In the genomic region with DNA sequence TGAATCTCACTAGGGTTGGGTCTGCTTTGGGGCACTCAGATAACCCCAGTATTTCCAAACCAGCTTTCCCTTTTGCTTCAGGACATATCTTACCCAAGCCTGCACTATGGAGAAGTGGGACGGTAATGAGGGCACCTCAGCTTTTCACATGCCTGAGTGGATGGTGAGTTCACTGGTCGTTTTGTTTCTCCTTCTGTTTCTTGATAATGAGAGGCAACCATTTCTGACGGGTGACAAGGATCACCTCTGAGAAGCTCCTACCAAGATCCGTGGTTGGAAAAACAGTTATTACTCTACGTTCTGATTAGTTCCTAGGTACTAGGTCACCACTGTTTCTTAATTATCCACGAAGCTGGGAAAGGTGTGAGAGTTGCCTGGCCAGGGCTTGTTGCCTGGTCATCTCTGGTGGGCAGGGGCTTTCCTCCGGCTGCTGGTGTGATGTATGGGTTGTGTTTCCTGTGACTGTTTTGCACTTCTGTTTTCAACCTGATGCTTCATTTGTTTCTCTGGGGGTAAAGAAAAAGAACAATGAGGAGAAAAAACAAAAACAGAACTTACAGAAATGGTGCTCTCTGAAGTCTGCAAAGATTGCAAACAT, we compare ENCODE assay signal across 9 cellular contexts.
A peak's percentile ranks its signal among the peaks of the same experiment; 100 is the strongest.
DNase-seq lines count a peak whose midpoint lies in the region; ATAC-seq and FAIRE-seq lines count a peak whose summit lies in the region.
"Had no signal": no experiment of that assay in that cellular context is flagged by ENCODE, and none has a peak within 500 bp of the region (broad histone marks: within the 10 kb centered on the region; RNA-seq: fewer than 3 reads in every experiment).

No MANE protein-coding gene starts in this region.

- H3K4me1 Mint-ChIP-seq in activated T-helper 17 cell treated with anti-CD3 and anti-CD28 coated beads, Interleukin-2, amount 50 U/mL, for 72 hours: peaks cover 21% of the 10 kb centered on the region

- DNase-seq in small intestine (no peak), AG20443 (ENCODE audit: low spot score) (no peak), iPS-NIHi11 (ENCODE audit: low spot score) (no peak)
- DNase-seq in effector CD4-positive, alpha-beta T cell: no peak

- no peaks in the 10 kb centered on the region for H3K27me3 ChIP-seq in small intestine (ENCODE audit: control insufficient read depth in 2 of 2, insufficient read depth in 2 of 2, low read length in 2 of 2)

- H3K4me1 ChIP-seq in small intestine (ENCODE audit: control insufficient read depth in 2 of 2, insufficient read depth in 1 of 2, low read depth in 1 of 2, low read length in 1 of 2): no peaks in the 10 kb centered on the region

- H3K36me3 Mint-ChIP-seq in activated T-helper 17 cell treated with anti-CD3 and anti-CD28 coated beads, Interleukin-2, amount 50 U/mL, for 72 hours (ENCODE audit: low read depth): no peaks in the 10 kb centered on the region
- H3K36me3 Mint-ChIP-seq: activated naive CD4-positive, alpha-beta T cell treated with anti-CD3 and anti-CD28 coated beads, Interleukin-2, amount 50 U/mL, for 24 hours had no signal

- no peaks in the 10 kb centered on the region for H3K27me3 Mint-ChIP-seq in activated T-helper 17 cell treated with anti-CD3 and anti-CD28 coated beads, Interleukin-2, amount 50 U/mL, for 72 hours
- H3K27me3 Mint-ChIP-seq: activated naive CD4-positive, alpha-beta T cell treated with anti-CD3 and anti-CD28 coated beads, Interleukin-2, amount 50 U/mL, for 24 hours had no signal

- peak overlapping the region; percentile 67 for H3K4me3 Mint-ChIP-seq in activated T-helper 17 cell treated with anti-CD3 and anti-CD28 coated beads, Interleukin-2, amount 50 U/mL, for 72 hours
- H3K4me3 Mint-ChIP-seq: activated naive CD4-positive, alpha-beta T cell treated with anti-CD3 and anti-CD28 coated beads, Interleukin-2, amount 50 U/mL, for 24 hours; neural crest cell had no signal

- H3K9me3 ChIP-seq in small intestine (ENCODE audit: control insufficient read depth, low read depth): no peaks in the 10 kb centered on the region

- peak overlapping the region; percentile 30 to 61 for H3K4me3 ChIP-seq in small intestine (ENCODE audit: low read depth in 1 of 2, low read length in 2 of 2)

- H3K9me3 Mint-ChIP-seq in activated T-helper 17 cell treated with anti-CD3 and anti-CD28 coated beads, Interleukin-2, amount 50 U/mL, for 72 hours: no peaks in the 10 kb centered on the region
- H3K9me3 Mint-ChIP-seq: activated naive CD4-positive, alpha-beta T cell treated with anti-CD3 and anti-CD28 coated beads, Interleukin-2, amount 50 U/mL, for 24 hours; neural crest cell had no signal

- peak; percentile 45 for ATAC-seq in GM19025 (IDR thresholded peaks at IDR 0.05; ENCODE audit: low read depth, unreplicated experiment)
- ATAC-seq in HG02840 (IDR thresholded peaks at IDR 0.05; ENCODE audit: low FRiP score, unreplicated experiment): peak; percentile 49
- ATAC-seq in activated T-helper 17 cell treated with anti-CD3 and anti-CD28 coated beads, Interleukin-2, amount 50 U/mL, for 72 hours (replicated peaks): peak; percentile 56

- WGBS in small intestine, 3 donors: 11 to 40% (median 13%) methylated on average over 7 of the region's 7 CpGs

- H3K27ac ChIP-seq in small intestine (ENCODE audit: low read depth in 1 of 2, low read length in 1 of 2): peak overlapping the region; percentile 87 to 91

- H3K27ac Mint-ChIP-seq in activated T-helper 17 cell treated with anti-CD3 and anti-CD28 coated beads, Interleukin-2, amount 50 U/mL, for 72 hours: peak overlapping the region; percentile 80
- H3K27ac Mint-ChIP-seq: activated naive CD4-positive, alpha-beta T cell treated with anti-CD3 and anti-CD28 coated beads, Interleukin-2, amount 50 U/mL, for 24 hours had no signal

- H3K36me3 ChIP-seq in small intestine (ENCODE audit: control insufficient read depth in 2 of 2, insufficient read depth in 2 of 2, low read length in 2 of 2): no peaks in the 10 kb centered on the region

- no peak for FAIRE-seq in small intestine (lab: Jason Lieb, UNC)
